ENCODE assay signal across 12 cellular contexts in the genomic region with DNA sequence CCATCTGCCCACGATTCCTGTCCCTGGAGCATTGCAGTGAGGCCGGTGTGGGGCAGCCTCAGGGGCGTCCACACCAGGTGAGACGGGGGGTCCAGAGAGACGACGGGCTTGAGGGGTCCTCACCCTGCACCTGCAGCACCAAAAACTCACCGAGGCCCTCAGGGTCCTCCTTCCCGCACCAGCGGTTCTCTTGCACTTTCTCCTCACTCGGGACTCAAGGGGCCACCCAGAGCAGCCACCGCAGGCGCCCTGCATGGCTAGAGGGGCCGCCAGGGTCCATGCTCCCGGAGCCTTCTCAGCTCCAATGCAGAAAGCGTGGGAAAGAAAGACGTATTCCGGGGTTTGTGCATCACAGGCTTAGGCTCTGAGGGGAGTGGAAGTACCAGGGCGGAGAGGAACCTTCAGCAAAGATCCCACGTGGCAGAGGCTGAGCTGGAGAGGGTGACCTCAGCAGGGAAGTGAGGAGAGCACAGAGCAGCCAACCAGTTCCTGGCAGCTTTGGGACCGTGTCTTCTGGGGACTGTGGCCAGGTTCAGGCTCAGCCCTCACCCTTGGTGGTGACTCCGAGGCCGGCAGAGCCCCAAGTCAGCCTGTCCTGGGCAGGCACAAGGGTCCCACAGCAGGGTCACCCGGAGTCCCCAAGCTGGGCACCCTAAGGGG. TPM values are rescaled to one million over a fixed set of nuclear protein-coding genes. Genes with fewer than 3 reads are reported as not detected.
DNase-seq lines count a peak whose midpoint lies in the region; ATAC-seq and TF ChIP-seq lines count a peak whose summit lies in the region.
"Had no signal": no experiment of that assay in that cellular context is flagged by ENCODE, and none has a peak within 500 bp of the region (broad histone marks: within the 10 kb centered on the region; RNA-seq: fewer than 3 reads in every experiment).

No MANE protein-coding gene starts in this region.

- H3K27me3 ChIP-seq in lower lobe of right lung (ENCODE audit: low read depth), result peaks cover 3% of the 10 kb centered on the region
- no peaks in the 10 kb centered on the region for H3K27me3 ChIP-seq in uterus

- peaks cover 9% of the 10 kb centered on the region for H3K27me3 Mint-ChIP-seq in activated naive CD4-positive, alpha-beta T cell treated with anti-CD3 and anti-CD28 coated beads, Interleukin-2, amount 10 ng/mL, durations not matched to agents 7 days and 5 days

- in situ Hi-C loops in astrocyte of the spinal cord (cut with HindIII; ENCODE audit: low sequenced_read_pairs), result no loop called here

- DNase-seq in activated naive CD4-positive, alpha-beta T cell treated with anti-CD3 and anti-CD28 coated beads, Interleukin-2, amount 10 ng/mL, durations not matched to agents 7 days and 5 days, result peak; percentile 9
- no peak for DNase-seq in activated naive CD4-positive, alpha-beta T cell treated with Interleukin-2 at 50 U/mL for 16 hours
- DNase-seq in astrocyte of the spinal cord (ENCODE audit: low read depth, low spot score) (peak; percentile 63), lower lobe of right lung (peak; percentile 39), uterus (peak; percentile 24 to 51), globus pallidus (ENCODE audit: low spot score) (no peak)
- no peak for DNase-seq in stimulated activated naive CD4-positive, alpha-beta T cell (lab: John Stamatoyannopoulos, UW)
- DNase-seq: NCI-H1694; nephron progenitor cell; stimulated activated naive CD8-positive, alpha-beta T cell treated with anti-CD3 and anti-CD28 coated beads, Interleukin-15, Interleukin-2, amounts not matched to agents 100 U/mL and 50 U/mL, for 24 hours; T-helper 2 cell had no signal

- no peak overlapping the region for H3K4me3 ChIP-seq in astrocyte of the spinal cord (ENCODE audit: low read depth, low read length)
- no peak overlapping the region for H3K4me3 ChIP-seq in lower lobe of right lung
- no peak overlapping the region for H3K4me3 ChIP-seq in uterus

- H3K27ac ChIP-seq in lower lobe of right lung (no peak overlapping the region), uterus (peak overlapping the region; percentile 17 to 44)

- no peak overlapping the region for H3K27ac Mint-ChIP-seq in activated naive CD4-positive, alpha-beta T cell treated with anti-CD3 and anti-CD28 coated beads, Interleukin-2, amount 10 ng/mL, durations not matched to agents 7 days and 5 days
- H3K27ac Mint-ChIP-seq: nephron progenitor cell had no signal

- CTCF ChIA-PET in activated naive CD4-positive, alpha-beta T cell treated with anti-CD3 and anti-CD28 coated beads, Interleukin-2, amount 10 ng/mL, durations not matched to agents 7 days and 5 days (lab: Charles Lee), result no interaction called here

- ATAC-seq in lower lobe of right lung (no peak), HG02759 (IDR thresholded peaks at IDR 0.05; ENCODE audit: unreplicated experiment) (no peak)
- ATAC-seq: stimulated activated naive CD8-positive, alpha-beta T cell treated with anti-CD3 and anti-CD28 coated beads, Interleukin-15, Interleukin-2, amounts not matched to agents 100 U/mL and 50 U/mL, for 24 hours had no signal

- H3K4me1 Mint-ChIP-seq in activated naive CD4-positive, alpha-beta T cell treated with anti-CD3 and anti-CD28 coated beads, Interleukin-2, amount 10 ng/mL, durations not matched to agents 7 days and 5 days, result no peaks in the 10 kb centered on the region

- H3K36me3 ChIP-seq in lower lobe of right lung (no peaks in the 10 kb centered on the region), uterus (no peaks in the 10 kb centered on the region)

- no peak overlapping the region for H3K4me3 Mint-ChIP-seq in activated naive CD4-positive, alpha-beta T cell treated with anti-CD3 and anti-CD28 coated beads, Interleukin-2, amount 10 ng/mL, durations not matched to agents 7 days and 5 days
- H3K4me3 Mint-ChIP-seq: nephron progenitor cell had no signal

- no peak for TF ChIP-seq POLR2A in uterus (IDR thresholded peaks at IDR 0.05)

- intact Hi-C loops in lower lobe of right lung (cut with DNase I) (no loop called here), uterus (cut with DNase I; ENCODE audit: low total_unique reads) (no loop called here)

- no peak for TF ChIP-seq CTCF in astrocyte of the spinal cord (IDR thresholded peaks at IDR 0.05; ENCODE audit: low read depth, low read length)
- TF ChIP-seq CTCF in lower lobe of right lung (IDR thresholded peaks at IDR 0.05), result no peak
- TF ChIP-seq CTCF in uterus (IDR thresholded peaks at IDR 0.05), result no peak

- no peaks in the 10 kb centered on the region for H3K36me3 Mint-ChIP-seq in activated naive CD4-positive, alpha-beta T cell treated with anti-CD3 and anti-CD28 coated beads, Interleukin-2, amount 10 ng/mL, durations not matched to agents 7 days and 5 days

- H3K9me3 Mint-ChIP-seq in activated naive CD4-positive, alpha-beta T cell treated with anti-CD3 and anti-CD28 coated beads, Interleukin-2, amount 10 ng/mL, durations not matched to agents 7 days and 5 days, result no peaks in the 10 kb centered on the region
- H3K9me3 Mint-ChIP-seq: nephron progenitor cell had no signal

- H3K9me3 ChIP-seq in lower lobe of right lung (no peaks in the 10 kb centered on the region), uterus (no peaks in the 10 kb centered on the region)

- H3K4me1 ChIP-seq in lower lobe of right lung (no peaks in the 10 kb centered on the region), uterus (peaks cover 0 to 8% of the 10 kb centered on the region in 2 donors)

RNA-seq across cellular contexts. Expression of a gene that starts 19.5 kb away (rescaled TPM):
- total RNA-seq in lower lobe of right lung, result 227 TPM
- total RNA-seq in uterus, result 1,000 to 10,000 TPM in 2 of 4 donors, 100 to 1,000 TPM in 2; 321 to 1,200 (median 948) TPM

Comparison
In these comparisons a context has a peak if more than half of its experiments do, and no peak if none do; other contexts are left out.
1. DNase-seq: peak in activated naive CD4-positive, alpha-beta T cell treated with anti-CD3 and anti-CD28 coated beads, Interleukin-2, amount 10 ng/mL, durations not matched to agents 7 days and 5 days (single experiment), astrocyte of the spinal cord (single experiment), lower lobe of right lung (single experiment) and uterus (2 of 2); none in activated naive CD4-positive, alpha-beta T cell treated with Interleukin-2 at 50 U/mL for 16 hours (single experiment), stimulated activated naive CD4-positive, alpha-beta T cell (0 of 6) and globus pallidus (single experiment).